In genomic region chr3:45509768-45510129, GRCh38 we compare ENCODE assay signal across 2 cellular contexts.
TF ChIP-seq lines count a peak whose summit lies in the region.

No MANE protein-coding gene starts in this region.

TF ChIP-seq in HEK293, 187 proteins besides CTCF, POLR2A, EP300 and RAD21:
- TF ChIP-seq PRDM10 (tag by site-specific recombination; IDR thresholded peaks at IDR 0.05), result peak; percentile 66
- no peak for TF ChIP-seq ZNF23 (tag by site-specific recombination; IDR thresholded peaks at IDR 0.05; ENCODE audit: borderline replicate concordance)
- TF ChIP-seq PRDM4 (tag by site-specific recombination; IDR thresholded peaks at IDR 0.05), result no peak

TF ChIP-seq in WTC11, 78 proteins besides CTCF, POLR2A, EP300 and RAD21 (continued from another document):
- TF ChIP-seq ZNF671 (CRISPR knock-in tag; IDR thresholded peaks at IDR 0.05), result no peak
